17 cellular contexts compared by ENCODE assay signal in the genomic region with DNA sequence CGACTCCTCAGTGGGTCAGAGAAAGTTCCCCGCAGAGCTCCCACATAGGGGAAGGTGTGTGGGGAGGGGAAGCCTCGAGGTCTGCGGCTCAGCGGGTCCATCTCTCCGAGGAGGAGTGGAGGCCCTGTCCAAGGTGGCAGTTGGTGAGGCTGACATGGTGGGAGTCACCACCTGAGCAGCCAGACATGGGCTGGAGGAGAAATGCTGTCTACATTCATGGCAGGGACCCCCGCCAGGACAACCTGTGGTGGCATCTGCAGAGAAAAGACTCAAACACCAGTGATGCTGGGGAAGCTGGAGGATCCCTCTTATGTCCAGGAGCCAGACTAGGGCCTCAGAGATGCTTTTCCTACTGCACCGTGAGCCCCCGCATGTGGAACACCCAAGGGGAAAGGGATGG. TPM values are rescaled to one million over a fixed set of nuclear protein-coding genes. Genes with fewer than 3 reads are reported as not detected.
DNase-seq lines count a peak whose midpoint lies in the region; FAIRE-seq and TF ChIP-seq lines count a peak whose summit lies in the region.
"Had no signal": no experiment of that assay in that cellular context is flagged by ENCODE, and none has a peak within 500 bp of the region (broad histone marks: within the 10 kb centered on the region; RNA-seq: fewer than 3 reads in every experiment).

No MANE protein-coding gene starts in this region.

- peaks cover 0 to 48% (median 19%) of the 10 kb centered on the region in 11 experiments; a peak in 19 of 22 replicates for H3K27me3 ChIP-seq in BLaER1 treated with 17β-estradiol and CSF1 and Interleukin-3, amounts not matched to agents 10 nM and 100 nM
- peaks cover 4% of the 10 kb centered on the region for H3K27me3 ChIP-seq in bronchial epithelial cell (ENCODE audit: control insufficient read depth, insufficient read depth, low read length)
- no peaks in the 10 kb centered on the region for H3K27me3 ChIP-seq in right atrium auricular region

- H3K4me2 ChIP-seq in BLaER1 treated with 17β-estradiol and CSF1 and Interleukin-3, amounts not matched to agents 10 nM and 100 nM, result peak overlapping the region in 8 of 11 experiments; percentile 35 to 76 (median 68); a peak in 17 of 22 replicates
- H3K4me2 ChIP-seq: KMS-11 had no signal

- no peak for TF ChIP-seq RAD21 in Ishikawa (IDR thresholded peaks at IDR 0.05; ENCODE audit: low read depth)

- H3K36me3 ChIP-seq in BLaER1 treated with 17β-estradiol and CSF1 and Interleukin-3, amounts not matched to agents 10 nM and 100 nM, result no peaks in the 10 kb centered on the region
- H3K36me3 ChIP-seq in bronchial epithelial cell (ENCODE audit: control insufficient read depth, insufficient read depth, low read length), result no peaks in the 10 kb centered on the region
- H3K36me3 ChIP-seq in right atrium auricular region, result no peaks in the 10 kb centered on the region
- H3K36me3 ChIP-seq: HAP-1 had no signal

- TF ChIP-seq CTCF in bronchial epithelial cell (IDR thresholded peaks at IDR 0.05; ENCODE audit: insufficient read depth, low read length, severe bottlenecking), result no peak
- TF ChIP-seq CTCF in right atrium auricular region (IDR thresholded peaks at IDR 0.05), result no peak

- peak overlapping the region in 1 of 11 experiments; percentile 2; a peak in 1 of 22 replicates for H3K9ac ChIP-seq in BLaER1 treated with 17β-estradiol and CSF1 and Interleukin-3, amounts not matched to agents 10 nM and 100 nM
- H3K9ac ChIP-seq: GM23248, KMS-11 had no signal

- peaks cover 10 to 35% (median 26%) of the 10 kb centered on the region in 10 experiments; a peak in 18 of 20 replicates for H3K4me1 ChIP-seq in BLaER1 treated with 17β-estradiol and CSF1 and Interleukin-3, amounts not matched to agents 10 nM and 100 nM
- H3K4me1 ChIP-seq in right atrium auricular region, result peaks cover 0 to 10% of the 10 kb centered on the region in 2 donors
- H3K4me1 ChIP-seq: HAP-1 had no signal

- TF ChIP-seq EP300 in Ishikawa (IDR thresholded peaks at IDR 0.05; ENCODE audit: borderline replicate concordance), result no peak

- peak; percentile 43 for FAIRE-seq in bronchial epithelial cell (lab: Jason Lieb, UNC)
- FAIRE-seq: HepG2 had no signal

- intact Hi-C loops in posterior vena cava (cut with DNase I), result no loop called here

- no peak for DNase-seq in bronchial epithelial cell (ENCODE audit: low read depth)
- DNase-seq in posterior vena cava (ENCODE audit: low spot score), result peak; percentile 38
- DNase-seq in right atrium auricular region (ENCODE audit: low spot score), result no peak
- DNase-seq in NCI-H1092 treated with DMSO at 0.1 percent for 48 hours (lab: John Stamatoyannopoulos, UW), result no peak
- DNase-seq in substantia nigra (lab: John Stamatoyannopoulos, UW), result no peak
- DNase-seq: Calu3; CD4-positive, alpha-beta memory T cell; GF-D8; GM23248; HFFc6 had no signal

- peak overlapping the region in 1 of 11 experiments; percentile 10; a peak in 2 of 22 replicates for H3K27ac ChIP-seq in BLaER1 treated with 17β-estradiol and CSF1 and Interleukin-3, amounts not matched to agents 10 nM and 100 nM
- H3K27ac ChIP-seq in right atrium auricular region, result no peak overlapping the region
- no peak overlapping the region for H3K27ac ChIP-seq in substantia nigra (ENCODE audit: low read depth, low read length, poor library complexity, severe bottlenecking)
- H3K27ac ChIP-seq: C4-2B, GM23248, KMS-11 had no signal

- H3K4me3 ChIP-seq in BLaER1 treated with 17β-estradiol and CSF1 and Interleukin-3, amounts not matched to agents 10 nM and 100 nM, result no peak overlapping the region
- H3K4me3 ChIP-seq in bronchial epithelial cell (ENCODE audit: low read depth, low read length) (no peak overlapping the region), right atrium auricular region (no peak overlapping the region)
- H3K4me3 ChIP-seq: GM23248, HAP-1 had no signal

- H3K9me3 ChIP-seq in BLaER1 treated with 17β-estradiol and CSF1 and Interleukin-3, amounts not matched to agents 10 nM and 100 nM (replicated peaks in 1 of 11), result peaks cover 0 to 15% (median 3%) of the 10 kb centered on the region in 11 experiments; a peak in 6 of 22 replicates
- H3K9me3 ChIP-seq in right atrium auricular region, result no peaks in the 10 kb centered on the region
- H3K9me3 ChIP-seq: HAP-1 had no signal

- peaks cover 0 to 49% (median 0%) of the 10 kb centered on the region in 11 experiments; a peak in 5 of 22 replicates for H4K20me1 ChIP-seq in BLaER1 treated with 17β-estradiol and CSF1 and Interleukin-3, amounts not matched to agents 10 nM and 100 nM

TF ChIP-seq in Ishikawa, 13 proteins besides CTCF, POLR2A, EP300 and RAD21:
- TF ChIP-seq CREB1 (IDR thresholded peaks at IDR 0.05; ENCODE audit: low read depth), result no peak
- TF ChIP-seq, protein P1, sequence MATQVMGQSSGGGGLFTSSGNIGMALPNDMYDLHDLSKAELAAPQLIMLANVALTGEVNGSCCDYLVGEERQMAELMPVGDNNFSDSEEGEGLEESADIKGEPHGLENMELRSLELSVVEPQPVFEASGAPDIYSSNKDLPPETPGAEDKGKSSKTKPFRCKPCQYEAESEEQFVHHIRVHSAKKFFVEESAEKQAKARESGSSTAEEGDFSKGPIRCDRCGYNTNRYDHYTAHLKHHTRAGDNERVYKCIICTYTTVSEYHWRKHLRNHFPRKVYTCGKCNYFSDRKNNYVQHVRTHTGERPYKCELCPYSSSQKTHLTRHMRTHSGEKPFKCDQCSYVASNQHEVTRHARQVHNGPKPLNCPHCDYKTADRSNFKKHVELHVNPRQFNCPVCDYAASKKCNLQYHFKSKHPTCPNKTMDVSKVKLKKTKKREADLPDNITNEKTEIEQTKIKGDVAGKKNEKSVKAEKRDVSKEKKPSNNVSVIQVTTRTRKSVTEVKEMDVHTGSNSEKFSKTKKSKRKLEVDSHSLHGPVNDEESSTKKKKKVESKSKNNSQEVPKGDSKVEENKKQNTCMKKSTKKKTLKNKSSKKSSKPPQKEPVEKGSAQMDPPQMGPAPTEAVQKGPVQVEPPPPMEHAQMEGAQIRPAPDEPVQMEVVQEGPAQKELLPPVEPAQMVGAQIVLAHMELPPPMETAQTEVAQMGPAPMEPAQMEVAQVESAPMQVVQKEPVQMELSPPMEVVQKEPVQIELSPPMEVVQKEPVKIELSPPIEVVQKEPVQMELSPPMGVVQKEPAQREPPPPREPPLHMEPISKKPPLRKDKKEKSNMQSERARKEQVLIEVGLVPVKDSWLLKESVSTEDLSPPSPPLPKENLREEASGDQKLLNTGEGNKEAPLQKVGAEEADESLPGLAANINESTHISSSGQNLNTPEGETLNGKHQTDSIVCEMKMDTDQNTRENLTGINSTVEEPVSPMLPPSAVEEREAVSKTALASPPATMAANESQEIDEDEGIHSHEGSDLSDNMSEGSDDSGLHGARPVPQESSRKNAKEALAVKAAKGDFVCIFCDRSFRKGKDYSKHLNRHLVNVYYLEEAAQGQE (IDR thresholded peaks at IDR 0.05; ENCODE audit: low read depth), result peak; percentile 28; the same call in 1 of the 2 replicates

RNA-seq across cellular contexts. Expression of a gene that starts 49.8 kb away (rescaled TPM):
- total RNA-seq in bronchial epithelial cell (not detected in 2 replicates), posterior vena cava (under 1 TPM in 1 of 2 donors, not detected in 1; 0.65 TPM), right atrium auricular region (10 to 100 TPM; 15.1 to 23.0 TPM)
- total RNA-seq: B cell; Calu3; CD4-positive, alpha-beta memory T cell; GM23248; HepG2; HFFc6 had no signal

Comparison
In these comparisons a context has a peak if more than half of its experiments do, and no peak if none do; other contexts are left out.
1. RNA of a gene that starts 49.8 kb away (total RNA-seq): 15.1 to 23.0 TPM in right atrium auricular region; 0.65 TPM in posterior vena cava and not detected in bronchial epithelial cell; every median in the first group is over 4 times any median in the second.